25 cellular contexts compared by ENCODE assay signal in the genomic region with DNA sequence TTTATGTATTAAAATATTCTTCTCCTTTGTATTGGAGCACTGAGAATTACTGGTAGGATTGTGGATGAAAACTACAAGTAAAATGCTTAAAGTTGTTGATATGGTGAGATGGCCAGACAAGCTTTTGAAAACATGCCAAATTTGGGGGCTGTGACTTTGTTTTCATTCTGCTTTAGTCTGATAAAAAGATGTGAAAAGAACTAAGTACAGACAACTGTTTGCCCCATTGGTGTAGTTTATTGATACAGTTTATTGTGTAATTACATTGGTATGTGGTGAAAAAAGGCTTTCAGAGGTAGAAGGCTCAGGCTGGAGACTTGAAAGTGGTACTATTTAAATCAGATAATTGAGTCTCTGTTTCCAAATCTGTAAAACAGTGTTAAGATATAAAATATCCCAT.
"Had no signal": no experiment of that assay in that cellular context is flagged by ENCODE, and none has a peak within 500 bp of the region (broad histone marks: within the 10 kb centered on the region; RNA-seq: fewer than 3 reads in every experiment).

No MANE protein-coding gene starts in this region.

- H3K4me1 ChIP-seq: esophagus squamous epithelium, left ventricle myocardium inferior, parathyroid adenoma, psoas muscle, right lobe of liver, spleen had no signal

- H3K9ac ChIP-seq: parathyroid adenoma had no signal

- H3K36me3 ChIP-seq: esophagus squamous epithelium, gastroesophageal sphincter, left ventricle myocardium inferior, right lobe of liver, spleen, stomach, thoracic aorta, transverse colon had no signal

- ATAC-seq: effector memory CD8-positive, alpha-beta T cell; gastroesophageal sphincter; left cardiac atrium; psoas muscle; right lobe of liver; stimulated activated memory B cell treated with anti-CD40 and anti-IgM and Interleukin-4, amounts not matched to agents 10 μg/mL and 1 μg/mL and 100 μg/mL, for 72 hours had no signal

- DNase-seq: effector memory CD8-positive, alpha-beta T cell; esophagus squamous epithelium; foreskin fibroblast; glutamatergic neuron; left cardiac atrium; left ventricle myocardium inferior; mesenchymal stem cell; naive B cell; psoas muscle; retina; right lobe of liver; spleen; stimulated activated CD4-positive, alpha-beta T cell treated with anti-CD3 and anti-CD28 coated beads, Interleukin-15, amount 100 ng/mL, for 24 hours; stimulated activated CD4-positive, alpha-beta T cell treated with anti-CD3 and anti-CD28 coated beads, Interleukin-1b, Interleukin-23, amount 100 ng/mL, for 48 hours; stimulated activated CD4-positive, alpha-beta T cell treated with anti-CD3 and anti-CD28 coated beads, Interleukin-4, amount 100 ng/mL, for 24 hours; stomach; substantia nigra; transverse colon had no signal

- H3K9me3 ChIP-seq: esophagus squamous epithelium, gastroesophageal sphincter, left ventricle myocardium inferior, psoas muscle, right lobe of liver, spleen, stomach, thoracic aorta, transverse colon had no signal

- FAIRE-seq: colon, keratinocyte had no signal

- H3K27me3 ChIP-seq: esophagus squamous epithelium, gastroesophageal sphincter, right lobe of liver, spleen, stomach, transverse colon had no signal

- H3K27ac ChIP-seq: esophagus squamous epithelium, gastroesophageal sphincter, left ventricle myocardium inferior, parathyroid adenoma, psoas muscle, right lobe of liver, spleen, stomach, thoracic aorta, transverse colon had no signal

- H3K4me3 ChIP-seq: esophagus squamous epithelium, gastroesophageal sphincter, left ventricle myocardium inferior, lung, psoas muscle, right lobe of liver, spleen, stomach, thoracic aorta, transverse colon had no signal
